1 cellular context compared by ENCODE assay signal in the genomic region with DNA sequence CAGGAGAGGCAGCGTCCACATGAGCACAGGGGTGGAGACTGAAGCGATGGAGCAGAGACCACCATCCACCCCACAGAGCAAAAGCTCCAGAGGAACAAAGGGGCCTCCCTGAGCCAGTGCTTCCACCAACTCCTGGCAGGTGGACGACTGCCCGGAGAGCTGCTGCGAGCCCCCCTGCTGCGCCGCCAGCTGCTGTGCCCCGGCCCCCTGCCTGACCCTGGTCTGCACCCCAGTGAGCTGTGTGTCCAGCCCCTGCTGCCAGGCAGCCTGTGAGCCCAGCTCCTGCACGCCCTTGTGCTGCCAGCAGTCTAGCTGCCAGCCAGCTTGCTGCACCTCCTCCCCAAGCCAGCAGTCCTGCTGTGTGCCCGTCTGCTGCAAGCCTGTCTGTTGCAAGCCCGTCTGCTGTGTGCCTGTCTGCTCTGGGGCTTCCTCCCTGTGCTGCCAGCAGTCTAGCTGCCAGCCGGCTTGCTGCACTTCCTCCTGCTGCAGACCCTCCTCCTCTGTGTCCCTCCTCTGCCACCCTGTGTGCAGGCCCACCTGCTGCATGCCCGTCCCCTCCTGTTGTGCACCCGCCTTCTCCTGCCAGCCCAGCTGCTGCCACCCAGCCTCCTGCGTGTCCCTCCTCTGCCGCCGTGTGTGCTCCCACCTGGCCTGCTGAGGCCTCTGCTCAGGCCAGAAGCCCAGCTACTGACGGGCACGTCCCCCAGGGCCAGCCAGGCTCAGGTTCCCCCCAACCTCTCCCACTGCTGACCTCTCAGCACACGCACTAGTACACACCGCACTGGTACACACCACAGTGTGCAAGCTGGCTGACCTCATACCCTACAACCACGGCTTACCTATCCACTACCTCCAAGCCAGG.
TF ChIP-seq lines count a peak whose summit lies in the region.

No MANE protein-coding gene starts in this region.

TF ChIP-seq in H1, 55 proteins besides CTCF, POLR2A, EP300 and RAD21:
- TF ChIP-seq FOSL1 (IDR thresholded peaks at IDR 0.05; ENCODE audit: insufficient read depth, low read depth, low read length) = no peak
- no peak for TF ChIP-seq SRF (IDR thresholded peaks at IDR 0.05; ENCODE audit: low read depth, low read length)
- no peak for TF ChIP-seq CBX5 (IDR thresholded peaks at IDR 0.05; ENCODE audit: low read depth, low read length)
- TF ChIP-seq CHD2 (IDR thresholded peaks at IDR 0.05; ENCODE audit: low read length) = no peak
- TF ChIP-seq, protein P1, sequence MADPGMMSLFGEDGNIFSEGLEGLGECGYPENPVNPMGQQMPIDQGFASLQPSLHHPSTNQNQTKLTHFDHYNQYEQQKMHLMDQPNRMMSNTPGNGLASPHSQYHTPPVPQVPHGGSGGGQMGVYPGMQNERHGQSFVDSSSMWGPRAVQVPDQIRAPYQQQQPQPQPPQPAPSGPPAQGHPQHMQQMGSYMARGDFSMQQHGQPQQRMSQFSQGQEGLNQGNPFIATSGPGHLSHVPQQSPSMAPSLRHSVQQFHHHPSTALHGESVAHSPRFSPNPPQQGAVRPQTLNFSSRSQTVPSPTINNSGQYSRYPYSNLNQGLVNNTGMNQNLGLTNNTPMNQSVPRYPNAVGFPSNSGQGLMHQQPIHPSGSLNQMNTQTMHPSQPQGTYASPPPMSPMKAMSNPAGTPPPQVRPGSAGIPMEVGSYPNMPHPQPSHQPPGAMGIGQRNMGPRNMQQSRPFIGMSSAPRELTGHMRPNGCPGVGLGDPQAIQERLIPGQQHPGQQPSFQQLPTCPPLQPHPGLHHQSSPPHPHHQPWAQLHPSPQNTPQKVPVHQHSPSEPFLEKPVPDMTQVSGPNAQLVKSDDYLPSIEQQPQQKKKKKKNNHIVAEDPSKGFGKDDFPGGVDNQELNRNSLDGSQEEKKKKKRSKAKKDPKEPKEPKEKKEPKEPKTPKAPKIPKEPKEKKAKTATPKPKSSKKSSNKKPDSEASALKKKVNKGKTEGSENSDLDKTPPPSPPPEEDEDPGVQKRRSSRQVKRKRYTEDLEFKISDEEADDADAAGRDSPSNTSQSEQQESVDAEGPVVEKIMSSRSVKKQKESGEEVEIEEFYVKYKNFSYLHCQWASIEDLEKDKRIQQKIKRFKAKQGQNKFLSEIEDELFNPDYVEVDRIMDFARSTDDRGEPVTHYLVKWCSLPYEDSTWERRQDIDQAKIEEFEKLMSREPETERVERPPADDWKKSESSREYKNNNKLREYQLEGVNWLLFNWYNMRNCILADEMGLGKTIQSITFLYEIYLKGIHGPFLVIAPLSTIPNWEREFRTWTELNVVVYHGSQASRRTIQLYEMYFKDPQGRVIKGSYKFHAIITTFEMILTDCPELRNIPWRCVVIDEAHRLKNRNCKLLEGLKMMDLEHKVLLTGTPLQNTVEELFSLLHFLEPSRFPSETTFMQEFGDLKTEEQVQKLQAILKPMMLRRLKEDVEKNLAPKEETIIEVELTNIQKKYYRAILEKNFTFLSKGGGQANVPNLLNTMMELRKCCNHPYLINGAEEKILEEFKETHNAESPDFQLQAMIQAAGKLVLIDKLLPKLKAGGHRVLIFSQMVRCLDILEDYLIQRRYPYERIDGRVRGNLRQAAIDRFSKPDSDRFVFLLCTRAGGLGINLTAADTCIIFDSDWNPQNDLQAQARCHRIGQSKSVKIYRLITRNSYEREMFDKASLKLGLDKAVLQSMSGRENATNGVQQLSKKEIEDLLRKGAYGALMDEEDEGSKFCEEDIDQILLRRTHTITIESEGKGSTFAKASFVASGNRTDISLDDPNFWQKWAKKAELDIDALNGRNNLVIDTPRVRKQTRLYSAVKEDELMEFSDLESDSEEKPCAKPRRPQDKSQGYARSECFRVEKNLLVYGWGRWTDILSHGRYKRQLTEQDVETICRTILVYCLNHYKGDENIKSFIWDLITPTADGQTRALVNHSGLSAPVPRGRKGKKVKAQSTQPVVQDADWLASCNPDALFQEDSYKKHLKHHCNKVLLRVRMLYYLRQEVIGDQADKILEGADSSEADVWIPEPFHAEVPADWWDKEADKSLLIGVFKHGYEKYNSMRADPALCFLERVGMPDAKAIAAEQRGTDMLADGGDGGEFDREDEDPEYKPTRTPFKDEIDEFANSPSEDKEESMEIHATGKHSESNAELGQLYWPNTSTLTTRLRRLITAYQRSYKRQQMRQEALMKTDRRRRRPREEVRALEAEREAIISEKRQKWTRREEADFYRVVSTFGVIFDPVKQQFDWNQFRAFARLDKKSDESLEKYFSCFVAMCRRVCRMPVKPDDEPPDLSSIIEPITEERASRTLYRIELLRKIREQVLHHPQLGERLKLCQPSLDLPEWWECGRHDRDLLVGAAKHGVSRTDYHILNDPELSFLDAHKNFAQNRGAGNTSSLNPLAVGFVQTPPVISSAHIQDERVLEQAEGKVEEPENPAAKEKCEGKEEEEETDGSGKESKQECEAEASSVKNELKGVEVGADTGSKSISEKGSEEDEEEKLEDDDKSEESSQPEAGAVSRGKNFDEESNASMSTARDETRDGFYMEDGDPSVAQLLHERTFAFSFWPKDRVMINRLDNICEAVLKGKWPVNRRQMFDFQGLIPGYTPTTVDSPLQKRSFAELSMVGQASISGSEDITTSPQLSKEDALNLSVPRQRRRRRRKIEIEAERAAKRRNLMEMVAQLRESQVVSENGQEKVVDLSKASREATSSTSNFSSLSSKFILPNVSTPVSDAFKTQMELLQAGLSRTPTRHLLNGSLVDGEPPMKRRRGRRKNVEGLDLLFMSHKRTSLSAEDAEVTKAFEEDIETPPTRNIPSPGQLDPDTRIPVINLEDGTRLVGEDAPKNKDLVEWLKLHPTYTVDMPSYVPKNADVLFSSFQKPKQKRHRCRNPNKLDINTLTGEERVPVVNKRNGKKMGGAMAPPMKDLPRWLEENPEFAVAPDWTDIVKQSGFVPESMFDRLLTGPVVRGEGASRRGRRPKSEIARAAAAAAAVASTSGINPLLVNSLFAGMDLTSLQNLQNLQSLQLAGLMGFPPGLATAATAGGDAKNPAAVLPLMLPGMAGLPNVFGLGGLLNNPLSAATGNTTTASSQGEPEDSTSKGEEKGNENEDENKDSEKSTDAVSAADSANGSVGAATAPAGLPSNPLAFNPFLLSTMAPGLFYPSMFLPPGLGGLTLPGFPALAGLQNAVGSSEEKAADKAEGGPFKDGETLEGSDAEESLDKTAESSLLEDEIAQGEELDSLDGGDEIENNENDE (IDR thresholded peaks at IDR 0.05; ENCODE audit: insufficient replicate concordance, low read length) = no peak
- no peak for TF ChIP-seq ASH2L (IDR thresholded peaks at IDR 0.05; ENCODE audit: low read length)
- no peak for TF ChIP-seq SP1 (IDR thresholded peaks at IDR 0.05; ENCODE audit: low read depth, low read length)
- TF ChIP-seq CBX8 (IDR thresholded peaks at IDR 0.05; ENCODE audit: borderline replicate concordance, low read depth, low read length) = no peak
- no peak for TF ChIP-seq CEBPB (IDR thresholded peaks at IDR 0.05; ENCODE audit: low read depth, low read length)
- TF ChIP-seq TAF1 (IDR thresholded peaks at IDR 0.05; ENCODE audit: low read depth, low read length) = no peak
- no peak for TF ChIP-seq SAP30 (IDR thresholded peaks at IDR 0.05; ENCODE audit: insufficient read depth, insufficient replicate concordance, low read length)
- TF ChIP-seq BACH1 (IDR thresholded peaks at IDR 0.05; ENCODE audit: low read length) = no peak
- no peak for TF ChIP-seq RNF2 (IDR thresholded peaks at IDR 0.05; ENCODE audit: borderline replicate concordance, low read depth, low read length, missing control alignments, poor library complexity, severe bottlenecking)
- TF ChIP-seq TBP (IDR thresholded peaks at IDR 0.05; ENCODE audit: low read depth, low read length) = no peak
- TF ChIP-seq NANOG (IDR thresholded peaks at IDR 0.05; ENCODE audit: insufficient read depth, low read depth, low read length, poor library complexity, severe bottlenecking) = no peak
- TF ChIP-seq GTF2F1 (IDR thresholded peaks at IDR 0.05; ENCODE audit: borderline replicate concordance, low read depth, low read length) = no peak
